ENCODE assay signal across 22 cellular contexts in the genomic region with DNA sequence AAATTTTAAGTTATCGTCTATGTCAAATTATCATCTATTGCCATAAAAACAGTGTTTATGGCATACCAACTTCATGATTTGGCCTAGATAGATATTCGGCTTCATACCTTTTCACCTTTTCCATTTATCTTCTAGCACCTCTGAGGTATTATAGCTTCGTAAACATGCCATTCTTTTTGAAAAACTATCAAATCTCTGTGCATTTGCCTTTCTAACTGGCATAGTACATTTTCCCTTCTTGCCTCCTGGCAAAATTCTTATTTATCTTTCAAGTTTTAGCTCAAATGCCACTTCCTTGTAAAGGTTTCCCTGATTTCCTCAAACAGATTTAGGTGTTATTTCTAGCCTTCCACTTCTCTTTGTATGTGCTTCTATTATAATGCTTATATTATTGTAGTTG. TPM values are rescaled to one million over a fixed set of nuclear protein-coding genes. Genes with fewer than 3 reads are reported as not detected.
DNase-seq lines count a peak whose midpoint lies in the region; ATAC-seq, FAIRE-seq and TF ChIP-seq lines count a peak whose summit lies in the region.
"Had no signal": no experiment of that assay in that cellular context is flagged by ENCODE, and none has a peak within 500 bp of the region (broad histone marks: within the 10 kb centered on the region; RNA-seq: fewer than 3 reads in every experiment).

No MANE protein-coding gene starts in this region.

- FAIRE-seq in HepG2 (lab: Jason Lieb, UNC): no peak
- FAIRE-seq: A204.1, GM12878, H1 had no signal

- WGBS in HepG2 (ENCODE audit: low lambda C conversion rate): 97% methylated on average over 3 of the region's 3 CpGs
- WGBS in right lobe of liver (ENCODE audit: insufficient coverage, low coverage, low lambda C conversion rate, missing lambda C conversion rate): 83% methylated on average over 3 of the region's 3 CpGs

- POLR2A ChIA-PET in HepG2 (lab: Yijun Ruan, JAX) (interaction anchor here (2.0 kb wide), 1 partner anchor 11 kb away, joined by 4 read pairs; no protein-coding TSS in a partner anchor), Panc1 (lab: Charles Lee) (interaction anchor here (0.6 kb wide), 1 partner anchor 24 kb away, joined by 3 read pairs; no protein-coding TSS in a partner anchor)

- in situ Hi-C loops in HepG2 (cut with HindIII; ENCODE audit: extremely low pct_ligation_motif_present, low pct_unique_long_range_greater_than_20kb): no loop called here
- in situ Hi-C loops in Panc1 (cut with HindIII; ENCODE audit: low pct_unique_long_range_greater_than_20kb, low sequenced_read_pairs): no loop called here

- H3K9me2 ChIP-seq in MM.1S (replicated peaks; ENCODE audit: insufficient read depth, low read length): no peaks in the 10 kb centered on the region

- H3K27me3 Mint-ChIP-seq in mesothelial cell of epicardium (ENCODE audit: low read depth): no peaks in the 10 kb centered on the region
- H3K27me3 Mint-ChIP-seq: CD4-positive, CD25-positive, alpha-beta regulatory T cell; CD8-positive, alpha-beta memory T cell had no signal

- H3K36me3 ChIP-seq in HepG2 (replicated peaks in 1 of 2; ENCODE audit: control insufficient read depth in 1 of 2, insufficient read depth in 2 of 2, low read length in 2 of 2): peaks cover 0 to 4% of the 10 kb centered on the region in 2 experiments; a peak in 2 of 5 replicates
- no peaks in the 10 kb centered on the region for H3K36me3 ChIP-seq in right lobe of liver
- no peaks in the 10 kb centered on the region for H3K36me3 ChIP-seq in Panc1 (ENCODE audit: control insufficient read depth, insufficient read depth, low read length)
- H3K36me3 ChIP-seq in MM.1S (replicated peaks; ENCODE audit: insufficient read depth, low read length): no peaks in the 10 kb centered on the region; the same call in 1 of the 2 replicates

- CTCF ChIA-PET in HepG2 (lab: Yijun Ruan, JAX; ENCODE audit: low intra/inter-chr PET ratio, low total read pairs) (no interaction called here), Panc1 (lab: Charles Lee) (no interaction called here)

- no peaks in the 10 kb centered on the region for H3K27me3 ChIP-seq in HepG2 (ENCODE audit: control insufficient read depth in 1 of 2, insufficient read depth in 2 of 2, low read length in 2 of 2)
- H3K27me3 ChIP-seq in right lobe of liver: no peaks in the 10 kb centered on the region
- no peaks in the 10 kb centered on the region for H3K27me3 ChIP-seq in Panc1 (ENCODE audit: control insufficient read depth, insufficient read depth, low read length)
- H3K27me3 ChIP-seq in MM.1S (replicated peaks; ENCODE audit: insufficient read depth, low read length): no peaks in the 10 kb centered on the region
- H3K27me3 ChIP-seq: BE2C had no signal

- peak overlapping the region; percentile 14 for H3K27ac Mint-ChIP-seq in mesothelial cell of epicardium
- H3K27ac Mint-ChIP-seq: CD4-positive, CD25-positive, alpha-beta regulatory T cell; H9 had no signal

- TF ChIP-seq EP300 in HepG2 (IDR thresholded peaks at IDR 0.05; ENCODE audit: low read depth in 2 of 2, low read length in 2 of 2) (no peak), HepG2 (CRISPR knock-in tag; IDR thresholded peaks at IDR 0.05; ENCODE audit: borderline replicate concordance) (no peak)

- TF ChIP-seq RAD21 in HepG2 (CRISPR knock-in tag; IDR thresholded peaks at IDR 0.05): no peak

- H3K9ac ChIP-seq in HepG2 (ENCODE audit: insufficient read depth, low read depth, low read length): no peak overlapping the region
- no peak overlapping the region for H3K9ac ChIP-seq in MM.1S (ENCODE audit: low read length)

- H3K4me3 ChIP-seq in HepG2 (replicated peaks in 1 of 3; ENCODE audit: insufficient read depth in 1 of 3, low read depth in 2 of 3, low read length in 3 of 3) (no peak overlapping the region), right lobe of liver (no peak overlapping the region), Panc1 (ENCODE audit: low read depth in 2 of 2, low read length in 2 of 2) (no peak overlapping the region), MM.1S (ENCODE audit: low read length) (no peak overlapping the region)
- H3K4me3 ChIP-seq: GM12878 had no signal

- no peak for TF ChIP-seq CTCF in HepG2 (CRISPR knock-in tag; IDR thresholded peaks at IDR 0.05)
- no peak for TF ChIP-seq CTCF in right lobe of liver (IDR thresholded peaks at IDR 0.05)
- TF ChIP-seq CTCF in Panc1 (IDR thresholded peaks at IDR 0.05): no peak
- TF ChIP-seq CTCF in mesothelial cell of epicardium (IDR thresholded peaks at IDR 0.05; ENCODE audit: unreplicated experiment): no peak
- no peak for TF ChIP-seq CTCF in MM.1S (IDR thresholded peaks at IDR 0.05; ENCODE audit: low read length)

- peaks cover 19% of the 10 kb centered on the region for H3K4me1 Mint-ChIP-seq in mesothelial cell of epicardium

- no peak for DNase-seq in HepG2 (ENCODE audit: low spot score)
- DNase-seq in right lobe of liver: no peak
- no peak for DNase-seq in Panc1 (ENCODE audit: low read depth, low spot score)
- DNase-seq in mesothelial cell of epicardium (ENCODE audit: low spot score in 2 of 2, unreplicated experiment in 2 of 2): no peak
- no peak for DNase-seq in T-helper 2 cell
- no peak for DNase-seq in MM.1S
- DNase-seq: ACHN; BE2C; C1 segment of cervical spinal cord; CD4-positive, CD25-positive, alpha-beta regulatory T cell; CD8-positive, alpha-beta memory T cell; COR-L47; DMS 273 treated with DMSO at 0.1 percent for 48 hours; DMS53; DND-41; EL; H9; IMR-90 had no signal

- H3K4me1 ChIP-seq in HepG2 (ENCODE audit: insufficient read depth, low read length) (peaks cover 19% of the 10 kb centered on the region), right lobe of liver (peaks cover 0 to 5% (median 0%) of the 10 kb centered on the region in 4 donors), Panc1 (ENCODE audit: control insufficient read depth, insufficient read depth, low read length) (peaks cover 18% of the 10 kb centered on the region), MM.1S (ENCODE audit: low read length) (peaks cover 16% of the 10 kb centered on the region)
- H3K4me1 ChIP-seq: BE2C had no signal

- H3K9me3 ChIP-seq in HepG2 (ENCODE audit: low read length) (no peaks in the 10 kb centered on the region), right lobe of liver (no peaks in the 10 kb centered on the region), Panc1 (ENCODE audit: control insufficient read depth, insufficient read depth, low read depth, low read length) (no peaks in the 10 kb centered on the region), MM.1S (replicated peaks; ENCODE audit: insufficient read depth, low read length) (no peaks in the 10 kb centered on the region)
- H3K9me3 ChIP-seq: BE2C had no signal

- BruUV-seq in HepG2 (replicated peaks; lab: Mats Ljungman, UMichigan) (no TSS peak), Panc1 (replicated peaks; lab: Mats Ljungman, UMichigan) (TSS peak; percentile 9)

- peaks cover 52% of the 10 kb centered on the region for H3K79me2 ChIP-seq in HepG2 (ENCODE audit: insufficient read depth, low read length)
- peaks cover 33% of the 10 kb centered on the region for H3K79me2 ChIP-seq in MM.1S (ENCODE audit: low read length)

- H3K27ac ChIP-seq in HepG2 (ENCODE audit: extremely low read length, insufficient read depth, low read length) (no peak overlapping the region), right lobe of liver (no peak overlapping the region), Panc1 (ENCODE audit: low read length) (peak overlapping the region; percentile 12; the same call in 1 of the 2 replicates), MM.1S (ENCODE audit: low read length) (no peak overlapping the region)
- H3K27ac ChIP-seq: HL-60 had no signal

- H3F3A ChIP-seq in MM.1S (ENCODE audit: insufficient read depth, low read length): no peaks in the 10 kb centered on the region

- H4K20me1 ChIP-seq in HepG2 (ENCODE audit: insufficient read depth, low read length) (no peaks in the 10 kb centered on the region), MM.1S (ENCODE audit: insufficient read depth, low read length) (no peaks in the 10 kb centered on the region; the same call in 1 of the 2 replicates)

- H2AFZ ChIP-seq in HepG2 (ENCODE audit: low read length): no peak overlapping the region
- H2AFZ ChIP-seq in MM.1S (ENCODE audit: low read length): no peak overlapping the region

- H3K4me2 ChIP-seq in HepG2 (ENCODE audit: low read depth, low read length) (no peak overlapping the region), MM.1S (ENCODE audit: low read depth, low read length) (no peak overlapping the region)

- ATAC-seq in HepG2: no peak
- ATAC-seq in right lobe of liver: no peak
- no peak for ATAC-seq in Panc1
- ATAC-seq: GM12878 had no signal

- H3K4me3 Mint-ChIP-seq in mesothelial cell of epicardium: no peak overlapping the region
- H3K4me3 Mint-ChIP-seq: H9 had no signal

- no peak for TF ChIP-seq POLR2A in HepG2 (IDR thresholded peaks at IDR 0.05; ENCODE audit: insufficient read depth in 1 of 2, low read depth in 2 of 2, low read length in 2 of 2)
- TF ChIP-seq POLR2A in right lobe of liver (IDR thresholded peaks at IDR 0.05): no peak

- H3K36me3 Mint-ChIP-seq in mesothelial cell of epicardium: peaks cover 10% of the 10 kb centered on the region

- H3K9me3 Mint-ChIP-seq in mesothelial cell of epicardium: no peaks in the 10 kb centered on the region
- H3K9me3 Mint-ChIP-seq: CD4-positive, CD25-positive, alpha-beta regulatory T cell; CD8-positive, alpha-beta memory T cell had no signal

- intact Hi-C loops in HepG2 (cut with micrococcal nuclease; ENCODE audit: unreplicated experiment) (no loop called here), right lobe of liver (cut with DNase I) (no loop called here), Panc1 (cut with micrococcal nuclease; ENCODE audit: unreplicated experiment) (no loop called here)

RNA-seq across cellular contexts. Expression of gene REV3L, which starts 7.0 kb away (rescaled TPM):
- total RNA-seq in HepG2 (2016; rRNA removed; fragmentation: Illumina TruSeq; extraction: Trizol) (31.3 and 48.0 TPM in 2 replicates), right lobe of liver (10 to 100 TPM in 4 of 6 experiments, 1 to 10 TPM in 2; 9.3 to 21.4 (median 12.5) TPM), Panc1 (2021; ENCODE audit: unreplicated experiment) (44.8 TPM), mesothelial cell of epicardium (39.8 to 41.7 TPM (median 40.8 TPM) in 3 replicates)
- 90.3 and 96.9 TPM in 2 replicates for total RNA-seq in HepG2 (2016; cell fraction: cytosol; rRNA removed; fragmentation: Illumina TruSeq; extraction: Trizol; ENCODE audit: low read depth)
- total RNA-seq in HepG2 (2016; cell fraction: insoluble cytoplasmic fraction; rRNA removed; fragmentation: Illumina TruSeq; extraction: Trizol): 31.5 and 50.9 TPM in 2 replicates
- total RNA-seq in HepG2 (2016; cell fraction: membrane; rRNA removed; fragmentation: Illumina TruSeq; extraction: Trizol): 39.0 and 57.5 TPM in 2 replicates
- total RNA-seq in HepG2 (2016; cell fraction: nucleus; rRNA removed; fragmentation: Illumina TruSeq; extraction: Trizol): 75.6 and 80.9 TPM in 2 replicates
- 11.3 and 12.8 TPM in 2 replicates for polyA plus RNA-seq in HepG2 (2011; rRNA removed)
- 5.3 and 8.5 TPM in 2 replicates for polyA plus RNA-seq in HepG2 (2011; cell fraction: cytosol; rRNA removed)
- 7.9 and 9.3 TPM in 2 replicates for polyA plus RNA-seq in HepG2 (2011; cell fraction: nucleus; rRNA removed)
- polyA plus RNA-seq in HepG2 (2012): 10.5 and 11.7 TPM in 2 replicates
- 2.4 and 2.7 TPM in 2 replicates for polyA plus RNA-seq in HepG2 (2016; cell fraction: cytosol; fragmentation: Illumina TruSeq; extraction: Trizol; ENCODE audit: low read depth)
- polyA plus RNA-seq in HepG2 (2016; cell fraction: insoluble cytoplasmic fraction; fragmentation: Illumina TruSeq; extraction: Trizol; ENCODE audit: low read depth): 34.0 and 36.3 TPM in 2 replicates
- 4.3 and 5.6 TPM in 2 replicates for polyA plus RNA-seq in HepG2 (2016; cell fraction: membrane; fragmentation: Illumina TruSeq; extraction: Trizol; ENCODE audit: low read depth)
- polyA plus RNA-seq in HepG2 (2016; cell fraction: nucleus; fragmentation: Illumina TruSeq; extraction: Trizol; ENCODE audit: insufficient read depth, low read depth): 30.6 and 34.2 TPM in 2 replicates
- 12.1 and 22.3 TPM in 2 replicates for polyA minus RNA-seq in HepG2 (2011; rRNA and poly(A)+ RNA removed; ENCODE audit: low replicate concordance)
- 18.6 and 21.0 TPM in 2 replicates for polyA minus RNA-seq in HepG2 (2011; cell fraction: cytosol; rRNA and poly(A)+ RNA removed)
- 90.9 and 94.9 TPM in 2 replicates for polyA minus RNA-seq in HepG2 (2011; cell fraction: nucleus; rRNA and poly(A)+ RNA removed)
- polyA plus RNA-seq in Panc1 (2012; ENCODE audit: insufficient read length): 13.6 TPM
